In genomic region chr1:234531181-234532132, GRCh38 we compare ENCODE assay signal across 9 cellular contexts. TPM values are rescaled to one million over a fixed set of nuclear protein-coding genes. Genes with fewer than 3 reads are reported as not detected.
DNase-seq lines count a peak whose midpoint lies in the region; ATAC-seq and TF ChIP-seq lines count a peak whose summit lies in the region.
"Had no signal": no experiment of that assay in that cellular context is flagged by ENCODE, and none has a peak within 500 bp of the region (broad histone marks: within the 10 kb centered on the region; RNA-seq: fewer than 3 reads in every experiment).

No MANE protein-coding gene starts in this region.

- POLR2A ChIA-PET in HEK293 (lab: Yijun Ruan, JAX) = interaction anchor here (0.7 to 2.6 kb wide), 2 partner anchors 13 to 77 kb away, joined by 3 to 13 read pairs; no protein-coding TSS in a partner anchor

- no peaks in the 10 kb centered on the region for H3K9me3 Mint-ChIP-seq in stimulated activated naive B cell treated with anti-CD40 and anti-IgM and Interleukin-4, amounts not matched to agents 10 μg/mL and 1 μg/mL and 100 μg/mL, for 72 hours

- H3K36me3 ChIP-seq in HEK293 (ENCODE audit: control insufficient read depth in 2 of 2, insufficient read depth in 1 of 2, low read length in 2 of 2) (no peaks in the 10 kb centered on the region), spleen (no peaks in the 10 kb centered on the region)

- intact Hi-C loops in left colon (cut with DNase I, micrococcal nuclease) = loop anchor here in 1 of 2 donors (5.0 kb wide), 1 partner anchor 71 kb away; no protein-coding TSS in a partner anchor
- intact Hi-C loops in spleen (cut with DNase I; ENCODE audit: low total_unique reads) = no loop called here

- H3K9me3 ChIP-seq in HEK293 (ENCODE audit: control insufficient read depth, insufficient read depth, low read depth, low read length) = no peaks in the 10 kb centered on the region
- H3K9me3 ChIP-seq in spleen = no peaks in the 10 kb centered on the region

- WGBS in spleen, 5 donors = 67 to 77% (median 75%) methylated on average over 31 of the region's 31 CpGs

- H3K27me3 Mint-ChIP-seq in stimulated activated naive B cell treated with anti-CD40 and anti-IgM and Interleukin-4, amounts not matched to agents 10 μg/mL and 1 μg/mL and 100 μg/mL, for 72 hours = peaks cover 0 to 3% of the 10 kb centered on the region in 2 donors

- no peak for TF ChIP-seq POLR2A in spleen (IDR thresholded peaks at IDR 0.05)

- H3K4me1 ChIP-seq in HEK293 (ENCODE audit: control insufficient read depth, insufficient read depth, low read length) = peaks cover 30% of the 10 kb centered on the region
- peaks cover 31 to 87% (median 63%) of the 10 kb centered on the region in 6 donors for H3K4me1 ChIP-seq in spleen

- peak; percentile 85 for ATAC-seq in left colon
- ATAC-seq in stimulated activated naive B cell treated with anti-CD40 and anti-IgM and Interleukin-4, amounts not matched to agents 10 μg/mL and 1 μg/mL and 100 μg/mL, for 72 hours (replicated peaks) = no peak
- ATAC-seq in HG02970 (IDR thresholded peaks at IDR 0.05; ENCODE audit: low FRiP score, unreplicated experiment) = no peak

- no peak overlapping the region for H3K27ac Mint-ChIP-seq in stimulated activated naive B cell treated with anti-CD40 and anti-IgM and Interleukin-4, amounts not matched to agents 10 μg/mL and 1 μg/mL and 100 μg/mL, for 72 hours

- H3K27ac ChIP-seq in HEK293 (ENCODE audit: extremely low read depth, low read depth, low read length) (no peak overlapping the region), caudate nucleus (ENCODE audit: low read depth, low read length) (peak overlapping the region; percentile 97), spleen (peak overlapping the region; percentile 44 to 88 (median 79))

- H3K27me3 ChIP-seq in spleen (replicated peaks in 1 of 7) = no peaks in the 10 kb centered on the region

- CTCF ChIA-PET in HEK293 (lab: Yijun Ruan, JAX) = interaction anchor here (0.7 to 1.0 kb wide), 6 partner anchors 32 to 1167 kb away, joined by 3 to 5 read pairs (median 3); no protein-coding TSS in a partner anchor

- DNase-seq in caudate nucleus (lab: John Stamatoyannopoulos, UW) = peak in 21 of 61 donors; percentile 33 to 67 (median 47)
- peak in 1 of 2 donors; percentile 60 for DNase-seq in left colon
- DNase-seq in spleen = peak; percentile 74
- DNase-seq in DMS153 treated with DMSO at 0.1 percent for 48 hours (lab: John Stamatoyannopoulos, UW; ENCODE audit: unreplicated experiment) = no peak
- DNase-seq in stimulated activated naive B cell treated with anti-CD40 and anti-IgM and Interleukin-4, amounts not matched to agents 10 μg/mL and 1 μg/mL and 100 μg/mL, for 72 hours = no peak
- no peak for DNase-seq in DMS79 (lab: John Stamatoyannopoulos, UW)
- DNase-seq: activated T-cell treated with anti-CD3 and anti-CD28 coated beads for 4 hours had no signal

- peaks cover 15 to 21% of the 10 kb centered on the region in 2 donors for H3K4me1 Mint-ChIP-seq in stimulated activated naive B cell treated with anti-CD40 and anti-IgM and Interleukin-4, amounts not matched to agents 10 μg/mL and 1 μg/mL and 100 μg/mL, for 72 hours

- H3K4me3 ChIP-seq in HEK293 (ENCODE audit: low read depth, low read length) (no peak overlapping the region), spleen (no peak overlapping the region)

- TF ChIP-seq CTCF in HEK293 (tag by site-specific recombination; IDR thresholded peaks at IDR 0.05) (no peak), spleen (IDR thresholded peaks at IDR 0.05 in 8 of 11, conservative IDR thresholded peaks at IDR 0.05 in 3 of 11) (no peak)

- H3K4me3 Mint-ChIP-seq in stimulated activated naive B cell treated with anti-CD40 and anti-IgM and Interleukin-4, amounts not matched to agents 10 μg/mL and 1 μg/mL and 100 μg/mL, for 72 hours = no peak overlapping the region

- no peaks in the 10 kb centered on the region for H3K36me3 Mint-ChIP-seq in stimulated activated naive B cell treated with anti-CD40 and anti-IgM and Interleukin-4, amounts not matched to agents 10 μg/mL and 1 μg/mL and 100 μg/mL, for 72 hours

TF ChIP-seq in HEK293, 187 proteins besides CTCF, POLR2A, EP300 and RAD21:
- TF ChIP-seq ZNF335 (tag by site-specific recombination; conservative IDR thresholded peaks at IDR 0.05) (peak; percentile 25; the same call in 1 of the 2 replicates), ZNF18 (tag by site-specific recombination; IDR thresholded peaks at IDR 0.05) (peak; percentile 76; the same call in 1 of the 2 replicates), ZNF350 (tag by site-specific recombination; IDR thresholded peaks at IDR 0.05) (no peak)

RNA-seq across cellular contexts. Expression of gene TARBP1, which starts 52.5 kb away (rescaled TPM):
- total RNA-seq in left colon = 10 to 100 TPM; 19.9 to 30.5 TPM
- total RNA-seq in spleen = 10 to 100 TPM; 27.1 to 41.7 (median 38.9) TPM
- polyA plus RNA-seq in spleen = 10 to 100 TPM; 41.1 to 99.7 (median 50.1) TPM
